ENCODE assay signal across 8 cellular contexts in the genomic region with DNA sequence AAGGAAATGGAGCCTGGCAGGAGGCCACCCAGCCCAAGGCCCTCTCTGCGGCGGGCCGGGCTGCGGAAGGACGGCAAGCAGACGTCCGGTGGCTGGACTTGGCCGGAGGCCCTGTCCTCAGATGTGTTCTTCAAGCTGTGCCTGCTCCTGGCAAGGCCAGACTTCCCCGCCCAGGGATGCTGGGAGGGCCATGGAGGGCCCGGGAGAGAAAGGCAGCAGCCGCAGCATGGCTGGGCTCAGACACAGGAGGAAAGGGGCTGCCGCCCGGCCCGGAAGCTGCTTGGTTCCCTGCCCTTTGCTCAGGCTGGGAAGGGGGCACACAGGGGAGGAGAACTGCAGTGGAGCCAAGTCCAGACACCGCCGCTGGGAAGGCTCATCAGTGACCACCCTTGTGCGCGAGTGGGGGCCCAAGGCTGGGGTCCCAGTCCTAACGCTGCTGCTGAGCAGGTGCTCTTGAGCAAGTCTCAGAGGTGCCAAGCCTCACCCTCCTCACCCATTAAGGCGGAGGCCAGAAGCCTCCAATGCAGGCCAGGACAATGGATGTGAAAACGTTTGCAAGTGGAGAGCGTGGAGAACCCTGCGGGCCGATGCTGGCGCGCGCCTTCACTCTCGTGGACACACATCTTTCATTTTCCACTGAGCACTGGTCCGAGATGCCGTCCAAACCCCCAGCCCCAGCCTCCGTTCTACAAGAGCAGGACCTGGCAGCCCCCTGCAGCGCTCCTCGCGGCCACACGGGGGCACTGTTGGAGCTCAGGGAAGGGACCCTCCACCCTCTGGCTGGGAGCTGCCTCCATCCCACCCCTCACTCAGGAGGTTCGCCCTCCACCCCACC.
DNase-seq lines count a peak whose midpoint lies in the region; ATAC-seq and TF ChIP-seq lines count a peak whose summit lies in the region.

No MANE protein-coding gene starts in this region.

- H3K4me3 ChIP-seq in NB4 (ENCODE audit: low read depth, low read length) = no peak overlapping the region
- no peak overlapping the region for H3K4me3 ChIP-seq in effector memory CD4-positive, alpha-beta T cell (ENCODE audit: insufficient read depth, low read depth, low read length, poor library complexity, severe bottlenecking)

- H3K36me3 ChIP-seq in effector memory CD4-positive, alpha-beta T cell (ENCODE audit: control insufficient read depth, insufficient read depth, low read length) = no peaks in the 10 kb centered on the region

- no peaks in the 10 kb centered on the region for H3K9me3 ChIP-seq in effector memory CD4-positive, alpha-beta T cell (ENCODE audit: control insufficient read depth, low read length)

- H3K27me3 ChIP-seq in effector memory CD4-positive, alpha-beta T cell (replicated peaks; ENCODE audit: control insufficient read depth, insufficient read depth, low read length, poor library complexity, severe bottlenecking) = peaks cover 20% of the 10 kb centered on the region

- ATAC-seq in HG02798 (IDR thresholded peaks at IDR 0.05; ENCODE audit: poor library complexity, unreplicated experiment) (no peak), HG02763 (IDR thresholded peaks at IDR 0.05; ENCODE audit: unreplicated experiment) (no peak)

- TF ChIP-seq CTCF in GM12801 (IDR thresholded peaks at IDR 0.05; ENCODE audit: extremely low read depth, insufficient read length) (peak; percentile 32), NB4 (IDR thresholded peaks at IDR 0.05; ENCODE audit: low read depth, low read length) (peak; percentile 90)

- no peak overlapping the region for H3K27ac ChIP-seq in effector memory CD4-positive, alpha-beta T cell (ENCODE audit: insufficient read depth, low read length, poor library complexity, severe bottlenecking)

- DNase-seq in NB4 (ENCODE audit: low read depth) = peak; percentile 71
- DNase-seq in activated CD4-positive, alpha-beta T cell treated with anti-CD3 and anti-CD28 coated beads, Interleukin-2, amount 50 U/mL, for 48 hours = peak; percentile 75
- DNase-seq in effector memory CD4-positive, alpha-beta T cell = peak; percentile 17 to 30 (median 27)
- DNase-seq in midbrain (lab: John Stamatoyannopoulos, UW) = peak; percentile 52
- DNase-seq in stimulated activated CD8-positive, alpha-beta memory T cell treated with anti-CD3 and anti-CD28 coated beads, Interleukin-7, amount 100 ng/mL, for 1 hour (ENCODE audit: low read depth in 2 of 2) = peak; percentile 24 to 46

- peaks cover 8% of the 10 kb centered on the region for H3K4me1 ChIP-seq in effector memory CD4-positive, alpha-beta T cell (ENCODE audit: control insufficient read depth, insufficient read depth, low read length, poor library complexity, severe bottlenecking)

- no peak for TF ChIP-seq POLR2A in NB4 (IDR thresholded peaks at IDR 0.05; ENCODE audit: extremely low read depth, insufficient read length)
